ENCODE assay signal across 1 cellular context in the genomic region with DNA sequence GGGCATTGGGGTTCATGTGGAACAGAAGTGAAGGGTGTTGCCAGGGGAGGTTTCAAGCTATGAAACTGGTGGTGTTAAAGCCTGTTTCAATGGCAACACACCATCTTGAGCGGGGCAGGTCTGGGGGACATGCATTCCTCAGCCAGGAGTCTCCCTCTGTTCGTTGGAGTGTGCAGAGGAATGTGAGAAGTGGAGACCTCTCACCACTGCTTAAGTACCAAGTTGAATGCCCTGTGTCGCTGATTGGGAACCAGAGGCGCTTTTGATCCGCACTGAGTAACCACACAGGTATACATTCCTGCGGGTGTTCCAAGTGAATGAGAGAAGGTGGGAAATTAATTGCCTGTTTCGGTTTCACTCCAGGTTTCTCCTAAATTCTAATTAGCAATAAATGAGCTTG.
TF ChIP-seq lines count a peak whose summit lies in the region.

No MANE protein-coding gene starts in this region.

TF ChIP-seq in GM23338, 12 proteins besides CTCF, POLR2A, EP300 and RAD21 (continued from another document):
- TF ChIP-seq, protein P1, sequence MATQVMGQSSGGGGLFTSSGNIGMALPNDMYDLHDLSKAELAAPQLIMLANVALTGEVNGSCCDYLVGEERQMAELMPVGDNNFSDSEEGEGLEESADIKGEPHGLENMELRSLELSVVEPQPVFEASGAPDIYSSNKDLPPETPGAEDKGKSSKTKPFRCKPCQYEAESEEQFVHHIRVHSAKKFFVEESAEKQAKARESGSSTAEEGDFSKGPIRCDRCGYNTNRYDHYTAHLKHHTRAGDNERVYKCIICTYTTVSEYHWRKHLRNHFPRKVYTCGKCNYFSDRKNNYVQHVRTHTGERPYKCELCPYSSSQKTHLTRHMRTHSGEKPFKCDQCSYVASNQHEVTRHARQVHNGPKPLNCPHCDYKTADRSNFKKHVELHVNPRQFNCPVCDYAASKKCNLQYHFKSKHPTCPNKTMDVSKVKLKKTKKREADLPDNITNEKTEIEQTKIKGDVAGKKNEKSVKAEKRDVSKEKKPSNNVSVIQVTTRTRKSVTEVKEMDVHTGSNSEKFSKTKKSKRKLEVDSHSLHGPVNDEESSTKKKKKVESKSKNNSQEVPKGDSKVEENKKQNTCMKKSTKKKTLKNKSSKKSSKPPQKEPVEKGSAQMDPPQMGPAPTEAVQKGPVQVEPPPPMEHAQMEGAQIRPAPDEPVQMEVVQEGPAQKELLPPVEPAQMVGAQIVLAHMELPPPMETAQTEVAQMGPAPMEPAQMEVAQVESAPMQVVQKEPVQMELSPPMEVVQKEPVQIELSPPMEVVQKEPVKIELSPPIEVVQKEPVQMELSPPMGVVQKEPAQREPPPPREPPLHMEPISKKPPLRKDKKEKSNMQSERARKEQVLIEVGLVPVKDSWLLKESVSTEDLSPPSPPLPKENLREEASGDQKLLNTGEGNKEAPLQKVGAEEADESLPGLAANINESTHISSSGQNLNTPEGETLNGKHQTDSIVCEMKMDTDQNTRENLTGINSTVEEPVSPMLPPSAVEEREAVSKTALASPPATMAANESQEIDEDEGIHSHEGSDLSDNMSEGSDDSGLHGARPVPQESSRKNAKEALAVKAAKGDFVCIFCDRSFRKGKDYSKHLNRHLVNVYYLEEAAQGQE (IDR thresholded peaks at IDR 0.05; ENCODE audit: unreplicated experiment): no peak
